Comparison of ENCODE assay signal across 1 cellular context in the genomic region with DNA sequence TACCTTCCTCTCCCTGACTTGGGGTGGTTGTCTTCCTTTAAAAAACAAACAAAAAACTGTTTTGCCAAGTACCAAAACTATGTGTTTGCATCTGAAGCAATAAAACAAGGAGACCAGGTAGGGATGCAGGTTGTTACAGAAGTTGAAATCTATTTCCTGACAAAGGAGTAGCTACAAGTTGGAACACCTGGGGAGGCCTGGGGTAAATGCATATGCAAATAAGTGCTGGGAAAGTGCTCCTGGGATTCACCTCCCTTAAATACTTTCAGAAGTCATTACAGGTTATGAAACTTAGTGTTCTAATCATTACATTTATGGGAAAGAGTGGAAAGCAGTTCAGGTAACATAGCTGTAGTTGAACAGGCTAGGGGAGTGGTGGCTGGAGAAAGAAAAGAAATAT.
TF ChIP-seq lines count a peak whose summit lies in the region.

No MANE protein-coding gene starts in this region.

TF ChIP-seq in WTC11, 78 proteins besides CTCF, POLR2A, EP300 and RAD21 (continued from another document):
- TF ChIP-seq, protein P1, sequence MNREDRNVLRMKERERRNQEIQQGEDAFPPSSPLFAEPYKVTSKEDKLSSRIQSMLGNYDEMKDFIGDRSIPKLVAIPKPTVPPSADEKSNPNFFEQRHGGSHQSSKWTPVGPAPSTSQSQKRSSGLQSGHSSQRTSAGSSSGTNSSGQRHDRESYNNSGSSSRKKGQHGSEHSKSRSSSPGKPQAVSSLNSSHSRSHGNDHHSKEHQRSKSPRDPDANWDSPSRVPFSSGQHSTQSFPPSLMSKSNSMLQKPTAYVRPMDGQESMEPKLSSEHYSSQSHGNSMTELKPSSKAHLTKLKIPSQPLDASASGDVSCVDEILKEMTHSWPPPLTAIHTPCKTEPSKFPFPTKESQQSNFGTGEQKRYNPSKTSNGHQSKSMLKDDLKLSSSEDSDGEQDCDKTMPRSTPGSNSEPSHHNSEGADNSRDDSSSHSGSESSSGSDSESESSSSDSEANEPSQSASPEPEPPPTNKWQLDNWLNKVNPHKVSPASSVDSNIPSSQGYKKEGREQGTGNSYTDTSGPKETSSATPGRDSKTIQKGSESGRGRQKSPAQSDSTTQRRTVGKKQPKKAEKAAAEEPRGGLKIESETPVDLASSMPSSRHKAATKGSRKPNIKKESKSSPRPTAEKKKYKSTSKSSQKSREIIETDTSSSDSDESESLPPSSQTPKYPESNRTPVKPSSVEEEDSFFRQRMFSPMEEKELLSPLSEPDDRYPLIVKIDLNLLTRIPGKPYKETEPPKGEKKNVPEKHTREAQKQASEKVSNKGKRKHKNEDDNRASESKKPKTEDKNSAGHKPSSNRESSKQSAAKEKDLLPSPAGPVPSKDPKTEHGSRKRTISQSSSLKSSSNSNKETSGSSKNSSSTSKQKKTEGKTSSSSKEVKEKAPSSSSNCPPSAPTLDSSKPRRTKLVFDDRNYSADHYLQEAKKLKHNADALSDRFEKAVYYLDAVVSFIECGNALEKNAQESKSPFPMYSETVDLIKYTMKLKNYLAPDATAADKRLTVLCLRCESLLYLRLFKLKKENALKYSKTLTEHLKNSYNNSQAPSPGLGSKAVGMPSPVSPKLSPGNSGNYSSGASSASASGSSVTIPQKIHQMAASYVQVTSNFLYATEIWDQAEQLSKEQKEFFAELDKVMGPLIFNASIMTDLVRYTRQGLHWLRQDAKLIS (CRISPR knock-in tag; IDR thresholded peaks at IDR 0.05; ENCODE audit: borderline replicate concordance), result no peak
- TF ChIP-seq NFE2L1 (CRISPR knock-in tag; IDR thresholded peaks at IDR 0.05) (no peak), OVOL2 (CRISPR knock-in tag; IDR thresholded peaks at IDR 0.05; ENCODE audit: borderline replicate concordance) (no peak), PRDM15 (CRISPR knock-in tag; IDR thresholded peaks at IDR 0.05) (no peak), TP53 (CRISPR knock-in tag; IDR thresholded peaks at IDR 0.05) (no peak), TEAD4 (CRISPR knock-in tag; IDR thresholded peaks at IDR 0.05) (no peak), EMX1 (CRISPR knock-in tag; IDR thresholded peaks at IDR 0.05) (no peak), GABPB1 (CRISPR knock-in tag; IDR thresholded peaks at IDR 0.05) (no peak), MAX (CRISPR knock-in tag; IDR thresholded peaks at IDR 0.05) (no peak)
